ENCODE assay signal across 8 cellular contexts in the genomic region with DNA sequence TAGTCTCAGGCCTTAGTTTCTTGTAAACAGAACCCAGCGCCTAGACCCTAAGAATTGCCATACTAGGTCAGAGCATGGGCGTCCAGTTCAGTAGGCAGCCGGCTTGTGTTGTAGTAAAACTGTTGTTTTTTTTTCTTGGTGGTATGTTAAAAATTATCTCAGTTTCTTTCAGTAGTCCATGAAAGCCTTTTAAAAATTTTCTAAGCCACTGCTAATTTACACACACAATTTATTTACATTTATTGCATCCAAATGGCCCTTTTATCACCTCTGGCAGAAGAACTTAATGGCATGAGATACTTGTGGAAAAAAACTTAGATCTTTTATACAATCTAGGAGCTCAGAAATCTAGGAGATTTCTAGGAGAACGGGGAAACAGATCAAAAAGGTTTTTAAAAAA. TPM values are rescaled to one million over a fixed set of nuclear protein-coding genes. Genes with fewer than 3 reads are reported as not detected.
DNase-seq lines count a peak whose midpoint lies in the region; ATAC-seq, FAIRE-seq and TF ChIP-seq lines count a peak whose summit lies in the region.

No MANE protein-coding gene starts in this region.

- peaks cover 58% of the 10 kb centered on the region for H3K79me2 ChIP-seq in astrocyte (ENCODE audit: insufficient read depth, low read length)

- peak overlapping the region; percentile 65 for H3K4me3 Mint-ChIP-seq in activated CD4-positive, alpha-beta T cell treated with anti-CD3 and anti-CD28 coated beads for 36 hours
- peak overlapping the region; percentile 89 for H3K4me3 Mint-ChIP-seq in astrocyte (ENCODE audit: unreplicated experiment)

- H3K4me1 Mint-ChIP-seq in activated CD4-positive, alpha-beta T cell treated with anti-CD3 and anti-CD28 coated beads for 36 hours: peaks cover 11% of the 10 kb centered on the region
- peaks cover 32% of the 10 kb centered on the region for H3K4me1 Mint-ChIP-seq in astrocyte (ENCODE audit: low read depth, unreplicated experiment)

- peak overlapping the region; percentile 80 for H2AFZ ChIP-seq in astrocyte (ENCODE audit: low read depth, low read length)

- no peak for TF ChIP-seq POLR2A in suprapubic skin (IDR thresholded peaks at IDR 0.05)

- H3K27me3 Mint-ChIP-seq in activated CD4-positive, alpha-beta T cell treated with anti-CD3 and anti-CD28 coated beads for 36 hours: peaks cover 30% of the 10 kb centered on the region
- no peaks in the 10 kb centered on the region for H3K27me3 Mint-ChIP-seq in astrocyte (ENCODE audit: low read depth, unreplicated experiment)

- peak overlapping the region; percentile 92 for H3K4me2 ChIP-seq in astrocyte (ENCODE audit: low read length)

- no peak for FAIRE-seq in astrocyte (lab: Jason Lieb, UNC)

- 42% methylated on average over 4 of the region's 4 CpGs for WGBS in suprapubic skin

- H3K4me3 ChIP-seq in astrocyte (ENCODE audit: insufficient read depth, low read depth, low read length) (peak overlapping the region; percentile 87), suprapubic skin (peak overlapping the region; percentile 98)

- no peaks in the 10 kb centered on the region for H3K36me3 ChIP-seq in astrocyte (ENCODE audit: insufficient read depth, low read length)
- H3K36me3 ChIP-seq in suprapubic skin: no peaks in the 10 kb centered on the region

- peaks cover 22% of the 10 kb centered on the region for H3K4me1 ChIP-seq in astrocyte (ENCODE audit: insufficient read depth, low read length)
- peaks cover 39% of the 10 kb centered on the region for H3K4me1 ChIP-seq in suprapubic skin

- H3K27me3 ChIP-seq in astrocyte (ENCODE audit: insufficient read depth, low read length): no peaks in the 10 kb centered on the region
- no peaks in the 10 kb centered on the region for H3K27me3 ChIP-seq in suprapubic skin

- TF ChIP-seq EP300 in suprapubic skin (IDR thresholded peaks at IDR 0.05): no peak

- H3K9me3 Mint-ChIP-seq in activated CD4-positive, alpha-beta T cell treated with anti-CD3 and anti-CD28 coated beads for 36 hours (ENCODE audit: low read depth): peaks cover 5% of the 10 kb centered on the region
- no peaks in the 10 kb centered on the region for H3K9me3 Mint-ChIP-seq in astrocyte (ENCODE audit: unreplicated experiment)

- no peak for DNase-seq in activated CD4-positive, alpha-beta T cell treated with anti-CD3 and anti-CD28 coated beads for 36 hours
- no peak for DNase-seq in activated CD4-positive, alpha-beta T cell treated with anti-CD3 and anti-CD28 coated beads, Interleukin-2, amount 50 U/mL, for 4 hours
- DNase-seq in astrocyte (ENCODE audit: low read depth): no peak
- peak; percentile 18 for DNase-seq in kidney tubule cell (ENCODE audit: low spot score)
- no peak for DNase-seq in suprapubic skin (ENCODE audit: low spot score in 2 of 2)
- no peak for DNase-seq in GM19240 (ENCODE audit: insufficient read length, low spot score)

- TF ChIP-seq CTCF in astrocyte (IDR thresholded peaks at IDR 0.05; ENCODE audit: insufficient read depth, low read depth, low read length) (no peak), suprapubic skin (IDR thresholded peaks at IDR 0.05) (no peak)

- POLR2A ChIA-PET in activated CD4-positive, alpha-beta T cell treated with anti-CD3 and anti-CD28 coated beads for 36 hours (lab: Charles Lee): no interaction called here

- CTCF ChIA-PET in activated CD4-positive, alpha-beta T cell treated with anti-CD3 and anti-CD28 coated beads for 36 hours (lab: Charles Lee): no interaction called here

- intact Hi-C loops in activated CD4-positive, alpha-beta T cell treated with anti-CD3 and anti-CD28 coated beads for 36 hours (cut with DNase I, micrococcal nuclease): loop anchor here in 1 of 2 experiments (5.0 kb wide), 3 partner anchors 230 to 895 kb away; a partner anchor contains a TSS

- H3K27ac Mint-ChIP-seq in activated CD4-positive, alpha-beta T cell treated with anti-CD3 and anti-CD28 coated beads for 36 hours: no peak overlapping the region
- peak overlapping the region; percentile 48 for H3K27ac Mint-ChIP-seq in astrocyte (ENCODE audit: unreplicated experiment)

- H3K27ac ChIP-seq in astrocyte (ENCODE audit: low read depth, low read length): peak overlapping the region; percentile 89
- H3K27ac ChIP-seq in suprapubic skin: peak overlapping the region; percentile 97

- ATAC-seq in activated CD4-positive, alpha-beta T cell treated with anti-CD3 and anti-CD28 coated beads for 36 hours: no peak
- ATAC-seq in GM18498 (IDR thresholded peaks at IDR 0.05; ENCODE audit: unreplicated experiment): no peak
- ATAC-seq in HG02981 (IDR thresholded peaks at IDR 0.05; ENCODE audit: unreplicated experiment): no peak

- peak overlapping the region; percentile 93 for H3K9ac ChIP-seq in astrocyte (ENCODE audit: low read length)

- H3K9me3 ChIP-seq in astrocyte (ENCODE audit: insufficient read depth, low read depth, low read length): no peaks in the 10 kb centered on the region
- H3K9me3 ChIP-seq in suprapubic skin: no peaks in the 10 kb centered on the region

- no peaks in the 10 kb centered on the region for H3K36me3 Mint-ChIP-seq in activated CD4-positive, alpha-beta T cell treated with anti-CD3 and anti-CD28 coated beads for 36 hours (ENCODE audit: low read depth)
- H3K36me3 Mint-ChIP-seq in astrocyte (ENCODE audit: low read depth, unreplicated experiment): no peaks in the 10 kb centered on the region

- peaks cover 18% of the 10 kb centered on the region for H4K20me1 ChIP-seq in astrocyte (ENCODE audit: insufficient read depth, low read length)

RNA-seq across cellular contexts. Expression of a gene that starts 1.3 kb away (rescaled TPM):
- under 1 TPM; 0.18 to 0.51 TPM for total RNA-seq in activated CD4-positive, alpha-beta T cell treated with anti-CD3 and anti-CD28 coated beads for 36 hours
- total RNA-seq in astrocyte (18.7 and 19.5 TPM in 2 replicates), suprapubic skin (10 to 100 TPM; 51.2 to 71.7 (median 52.9) TPM)

Comparison
In these comparisons a context has a peak if more than half of its experiments do, and no peak if none do; other contexts are left out.
1. RNA of a gene that starts 1.3 kb away (total RNA-seq): 51.2 to 71.7 TPM in suprapubic skin and 18.7 to 19.5 TPM in astrocyte; 0.18 to 0.51 TPM in activated CD4-positive, alpha-beta T cell treated with anti-CD3 and anti-CD28 coated beads for 36 hours; every median in the first group is over 10 times any median in the second.